Comparison of ENCODE assay signal across 8 cellular contexts in genomic region chr2:200944467-200945394, GRCh38. TPM values are rescaled to one million over a fixed set of nuclear protein-coding genes. Genes with fewer than 3 reads are reported as not detected.
DNase-seq lines count a peak whose midpoint lies in the region; ATAC-seq, FAIRE-seq and TF ChIP-seq lines count a peak whose summit lies in the region.

No MANE protein-coding gene starts in this region.

- no peak for TF ChIP-seq CTCF in AG10803 (conservative IDR thresholded peaks at IDR 0.05; ENCODE audit: low read length)
- no peak for TF ChIP-seq CTCF in D721Med (IDR thresholded peaks at IDR 0.05; ENCODE audit: insufficient read depth, missing control alignments)

- peaks cover 39% of the 10 kb centered on the region for H3K36me3 ChIP-seq in MG63

- peaks cover 7% of the 10 kb centered on the region for H3K36me3 Mint-ChIP-seq in activated naive CD8-positive, alpha-beta T cell
- H3K36me3 Mint-ChIP-seq in naive thymus-derived CD8-positive, alpha-beta T cell: peaks cover 0 to 84% (median 16%) of the 10 kb centered on the region in 3 donors

- no peaks in the 10 kb centered on the region for H3K9me3 Mint-ChIP-seq in activated naive CD8-positive, alpha-beta T cell (ENCODE audit: low read depth)
- no peaks in the 10 kb centered on the region for H3K9me3 Mint-ChIP-seq in naive thymus-derived CD8-positive, alpha-beta T cell

- H3K27me3 ChIP-seq in MG63: no peaks in the 10 kb centered on the region

- no peaks in the 10 kb centered on the region for H3K27me3 Mint-ChIP-seq in activated naive CD8-positive, alpha-beta T cell
- H3K27me3 Mint-ChIP-seq in naive thymus-derived CD8-positive, alpha-beta T cell: no peaks in the 10 kb centered on the region

- POLR2A ChIA-PET in naive thymus-derived CD8-positive, alpha-beta T cell (lab: Charles Lee): no interaction called here

- no peaks in the 10 kb centered on the region for H3K9me3 ChIP-seq in MG63

- peaks cover 14% of the 10 kb centered on the region for H3K4me1 Mint-ChIP-seq in activated naive CD8-positive, alpha-beta T cell (ENCODE audit: low read depth)
- peaks cover 0 to 6% (median 3%) of the 10 kb centered on the region in 4 donors for H3K4me1 Mint-ChIP-seq in naive thymus-derived CD8-positive, alpha-beta T cell

- no peak for ATAC-seq in naive thymus-derived CD8-positive, alpha-beta T cell
- ATAC-seq in GM19397 (IDR thresholded peaks at IDR 0.05; ENCODE audit: unreplicated experiment): no peak

- H3K4me3 ChIP-seq in AG10803 (ENCODE audit: low read length): no peak overlapping the region
- H3K4me3 ChIP-seq in MG63: no peak overlapping the region

- FAIRE-seq in D721Med (lab: Jason Lieb, UNC): no peak

- no peak overlapping the region for H3K4me3 Mint-ChIP-seq in activated naive CD8-positive, alpha-beta T cell
- H3K4me3 Mint-ChIP-seq in naive thymus-derived CD8-positive, alpha-beta T cell: no peak overlapping the region

- DNase-seq in AG10803 (ENCODE audit: low read depth): peak; percentile 70
- DNase-seq in MG63: peak; percentile 86
- no peak for DNase-seq in naive thymus-derived CD8-positive, alpha-beta T cell
- no peak for DNase-seq in GDM1 (lab: John Stamatoyannopoulos, UW)
- DNase-seq in D721Med (ENCODE audit: insufficient read length, low spot score): no peak
- no peak for DNase-seq in pons (ENCODE audit: low spot score)

- H3K27ac Mint-ChIP-seq in activated naive CD8-positive, alpha-beta T cell: peak overlapping the region; percentile 82
- H3K27ac Mint-ChIP-seq in naive thymus-derived CD8-positive, alpha-beta T cell: peak overlapping the region in 6 of 10 donors; percentile 4 to 81 (median 24)

RNA-seq across cellular contexts. Expression of gene ORC2, which starts 18.7 kb away (rescaled TPM):
- 15.6 and 29.0 TPM in 2 replicates for total RNA-seq in MG63 (2014; rRNA removed; shearing (Covaris generic); ENCODE audit: low replicate concordance)
- 10 to 100 TPM; 51.9 to 66.8 TPM for total RNA-seq in naive thymus-derived CD8-positive, alpha-beta T cell
- 10 to 100 TPM in 1 of 3 donors, 1 to 10 TPM in 2; 9.4 to 11.1 (median 9.4) TPM for polyA plus RNA-seq in naive thymus-derived CD8-positive, alpha-beta T cell

RNA-seq across cellular contexts. Expression of gene NIF3L1, which starts 55.6 kb away (rescaled TPM):
- 47.7 and 50.0 TPM in 2 replicates for total RNA-seq in MG63 (2014; rRNA removed; shearing (Covaris generic); ENCODE audit: low replicate concordance)
- total RNA-seq in naive thymus-derived CD8-positive, alpha-beta T cell: 10 to 100 TPM; 32.1 to 37.3 TPM
- 10 to 100 TPM; 15.6 to 24.0 (median 18.7) TPM for polyA plus RNA-seq in naive thymus-derived CD8-positive, alpha-beta T cell

RNA-seq across cellular contexts. Expression of gene PPIL3, which starts 55.9 kb away (rescaled TPM):
- total RNA-seq in MG63 (2014; rRNA removed; shearing (Covaris generic); ENCODE audit: low replicate concordance): 56.5 and 155 TPM in 2 replicates
- total RNA-seq in naive thymus-derived CD8-positive, alpha-beta T cell: 10 to 100 TPM; 41.0 to 42.6 TPM
- 10 to 100 TPM; 22.3 to 38.3 (median 29.6) TPM for polyA plus RNA-seq in naive thymus-derived CD8-positive, alpha-beta T cell

Comparison
In these comparisons a context has a peak if more than half of its experiments do, and no peak if none do; other contexts are left out.
1. DNase-seq: peak in AG10803 (single experiment) and MG63 (single experiment); none in naive thymus-derived CD8-positive, alpha-beta T cell (0 of 10), GDM1 (single experiment), D721Med (single experiment) and pons (single experiment).